Comparison of ENCODE assay signal across 19 cellular contexts in the genomic region with DNA sequence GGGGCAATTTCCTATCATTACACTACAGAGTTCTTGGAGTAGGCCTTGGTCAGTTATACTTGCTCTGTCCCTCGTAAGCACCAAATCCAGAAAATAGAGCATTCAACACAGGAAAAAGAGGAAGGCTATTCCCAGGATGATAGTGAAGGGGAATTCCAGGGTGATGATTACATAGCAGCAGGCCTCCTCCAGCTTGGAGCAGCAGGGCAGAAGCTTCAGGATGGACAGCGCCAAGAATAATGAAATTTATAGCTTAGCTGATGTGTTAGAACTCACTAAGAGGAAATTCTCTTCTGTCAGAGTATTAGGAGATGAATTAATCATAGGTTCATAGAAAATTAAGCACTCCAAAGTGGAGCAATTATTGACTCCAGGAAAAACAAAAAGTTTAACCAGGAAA. TPM values are rescaled to one million over a fixed set of nuclear protein-coding genes. Genes with fewer than 3 reads are reported as not detected.
DNase-seq lines count a peak whose midpoint lies in the region; ATAC-seq, FAIRE-seq and TF ChIP-seq lines count a peak whose summit lies in the region.
"Had no signal": no experiment of that assay in that cellular context is flagged by ENCODE, and none has a peak within 500 bp of the region (broad histone marks: within the 10 kb centered on the region; RNA-seq: fewer than 3 reads in every experiment).

No MANE protein-coding gene starts in this region.

- no peak overlapping the region for H3K56ac ChIP-seq in IMR-90 (ENCODE audit: extremely low read depth, insufficient read depth, low read length)

- no peaks in the 10 kb centered on the region for H4K20me1 ChIP-seq in IMR-90 (ENCODE audit: insufficient read depth, low read length)

- in situ Hi-C loops in IMR-90 (cut with MboI; ENCODE audit: low sequenced_read_pairs), result no loop called here

- no peak overlapping the region for H4K5ac ChIP-seq in IMR-90 (ENCODE audit: low read depth, low read length)

- H3K4me1 ChIP-seq in IMR-90 (ENCODE audit: control insufficient read depth, insufficient read depth, low read length) (no peaks in the 10 kb centered on the region), testis (no peaks in the 10 kb centered on the region), small intestine (ENCODE audit: control insufficient read depth in 2 of 2, insufficient read depth in 1 of 2, low read depth in 1 of 2, low read length in 1 of 2) (no peaks in the 10 kb centered on the region), ascending aorta (no peaks in the 10 kb centered on the region)
- H3K4me1 ChIP-seq: adrenal gland, Caco-2 had no signal

- ATAC-seq in IMR-90 (ENCODE audit: low read depth), result peak; percentile 71
- ATAC-seq: heart left ventricle had no signal

- H3K18ac ChIP-seq in IMR-90 (ENCODE audit: low read depth, low read length), result no peak overlapping the region

- no peaks in the 10 kb centered on the region for H3K36me3 ChIP-seq in IMR-90 (ENCODE audit: control insufficient read depth, insufficient read depth, low read length)
- H3K36me3 ChIP-seq in testis (ENCODE audit: low read depth, missing control alignments), result no peaks in the 10 kb centered on the region
- H3K36me3 ChIP-seq in small intestine (ENCODE audit: control insufficient read depth in 2 of 2, insufficient read depth in 2 of 2, low read length in 2 of 2), result no peaks in the 10 kb centered on the region
- no peaks in the 10 kb centered on the region for H3K36me3 ChIP-seq in ascending aorta
- H3K36me3 ChIP-seq: adrenal gland had no signal

- no peak overlapping the region for H3K23ac ChIP-seq in IMR-90 (ENCODE audit: low read depth, low read length)

- no peak overlapping the region for H2BK120ac ChIP-seq in IMR-90 (ENCODE audit: low read depth, low read length)

- H3K27me3 ChIP-seq in IMR-90 (ENCODE audit: control insufficient read depth, insufficient read depth, low read length) (peaks cover 11% of the 10 kb centered on the region), testis (no peaks in the 10 kb centered on the region), small intestine (ENCODE audit: control insufficient read depth in 2 of 2, insufficient read depth in 2 of 2, low read length in 2 of 2) (no peaks in the 10 kb centered on the region), ascending aorta (no peaks in the 10 kb centered on the region)

- H3K4me3 ChIP-seq in AG09309 (ENCODE audit: control insufficient read depth, low read depth, low read length) (no peak overlapping the region), IMR-90 (ENCODE audit: insufficient read depth, low read depth, low read length) (no peak overlapping the region), cardiac fibroblast (replicated peaks in 1 of 2; ENCODE audit: low read depth in 2 of 2, low read length in 2 of 2) (no peak overlapping the region), testis (no peak overlapping the region), small intestine (ENCODE audit: low read depth in 1 of 2, low read length in 2 of 2) (no peak overlapping the region), ascending aorta (no peak overlapping the region)
- H3K4me3 ChIP-seq: adrenal gland, heart left ventricle had no signal

- no peak overlapping the region for H2AK5ac ChIP-seq in IMR-90 (ENCODE audit: low read depth, low read length)

- H3K27ac ChIP-seq in IMR-90 (ENCODE audit: insufficient read depth, low read length), result no peak overlapping the region
- H3K27ac ChIP-seq in testis, result no peak overlapping the region
- H3K27ac ChIP-seq in small intestine (ENCODE audit: low read depth in 1 of 2, low read length in 1 of 2), result no peak overlapping the region
- no peak overlapping the region for H3K27ac ChIP-seq in ascending aorta
- H3K27ac ChIP-seq: adrenal gland, epithelial cell of prostate had no signal

- H2BK20ac ChIP-seq in IMR-90 (ENCODE audit: low read depth, low read length), result no peak overlapping the region

- H3K79me1 ChIP-seq in IMR-90 (ENCODE audit: low read depth in 1 of 2, low read length in 2 of 2), result no peaks in the 10 kb centered on the region

- TF ChIP-seq CTCF in AG09309 (IDR thresholded peaks at IDR 0.05; ENCODE audit: control insufficient read depth, insufficient read depth, low read depth, low read length, missing control alignments), result no peak
- no peak for TF ChIP-seq CTCF in IMR-90 (conservative IDR thresholded peaks at IDR 0.05; ENCODE audit: low read depth, low read length)
- TF ChIP-seq CTCF in cardiac fibroblast (IDR thresholded peaks at IDR 0.05; ENCODE audit: low read depth, low read length), result no peak
- no peak for TF ChIP-seq CTCF in testis (IDR thresholded peaks at IDR 0.05)
- TF ChIP-seq CTCF in ascending aorta (IDR thresholded peaks at IDR 0.05), result no peak

- DNase-seq in AG09309 (ENCODE audit: low read depth) (peak; percentile 1), IMR-90 (peak; percentile 69), cardiac fibroblast (ENCODE audit: low read depth in 2 of 2) (peak; percentile 55 to 64), lung microvascular endothelial cell (ENCODE audit: low read depth in 2 of 2) (peak; percentile 70 to 75), testis (no peak), small intestine (no peak), ascending aorta (ENCODE audit: low spot score in 2 of 2) (no peak), NCI-H2196 (lab: John Stamatoyannopoulos, UW; ENCODE audit: unreplicated experiment) (no peak)
- DNase-seq: adrenal gland; Caco-2; GDM1; heart left ventricle; NCI-H2081; NCI-H524; SIG-M5; stimulated activated CD4-positive, alpha-beta T cell treated with anti-CD3 and anti-CD28 coated beads, Interleukin-15, amount 100 ng/mL, for 24 hours had no signal

- no peak overlapping the region for H2AFZ ChIP-seq in IMR-90 (replicated peaks; ENCODE audit: low read length, poor library complexity)

- CTCF ChIA-PET in IMR-90 (lab: Yijun Ruan, JAX), result interaction anchor here (1.6 kb wide), 1 partner anchor 42 kb away, joined by 3 read pairs; no protein-coding TSS in a partner anchor

- FAIRE-seq in small intestine (lab: Jason Lieb, UNC), result no peak
- FAIRE-seq: colon, islet of Langerhans had no signal

- H3K9me3 ChIP-seq in IMR-90 (ENCODE audit: control insufficient read depth, insufficient read depth, low read length) (peaks cover 7% of the 10 kb centered on the region), testis (no peaks in the 10 kb centered on the region), small intestine (ENCODE audit: control insufficient read depth, low read depth) (no peaks in the 10 kb centered on the region), ascending aorta (peaks cover 0 to 1% of the 10 kb centered on the region in 2 donors)
- H3K9me3 ChIP-seq: Caco-2 had no signal

- H3K14ac ChIP-seq in IMR-90 (replicated peaks; ENCODE audit: low read depth, low read length), result no peak overlapping the region

- H3K9me1 ChIP-seq in IMR-90 (ENCODE audit: insufficient read depth, low read length), result no peaks in the 10 kb centered on the region

- H3K4ac ChIP-seq in IMR-90 (ENCODE audit: low read depth, low read length), result no peak overlapping the region

- H4K91ac ChIP-seq in IMR-90 (ENCODE audit: insufficient read depth, low read depth, low read length), result no peak overlapping the region

- POLR2A ChIA-PET in IMR-90 (lab: Charles Lee; ENCODE audit: unreplicated experiment), result no interaction called here

- no peak overlapping the region for H3K9ac ChIP-seq in IMR-90 (ENCODE audit: low read depth, low read length)

- H2AK9ac ChIP-seq in IMR-90 (replicated peaks; ENCODE audit: low read depth, low read length, poor library complexity), result no peak overlapping the region

- dilution Hi-C loops in IMR-90 (cut with HindIII; ENCODE audit: low sequenced_read_pairs, unreplicated experiment), result no loop called here

- H2BK5ac ChIP-seq in IMR-90 (ENCODE audit: low read depth, low read length, poor library complexity, severe bottlenecking), result no peak overlapping the region

- TF ChIP-seq POLR2A in IMR-90 (IDR thresholded peaks at IDR 0.05; ENCODE audit: low read depth, low read length) (no peak), testis (IDR thresholded peaks at IDR 0.05) (no peak)

- no peak overlapping the region for H2BK15ac ChIP-seq in IMR-90 (ENCODE audit: low read depth, low read length)

- H3K4me2 ChIP-seq in IMR-90 (ENCODE audit: low read depth, low read length), result no peak overlapping the region

- H4K8ac ChIP-seq in IMR-90 (ENCODE audit: low read depth in 2 of 2, low read length in 2 of 2), result no peak overlapping the region

- TF ChIP-seq RAD21 in IMR-90 (IDR thresholded peaks at IDR 0.05; ENCODE audit: low read length), result no peak

- intact Hi-C loops in IMR-90 (cut with micrococcal nuclease) (no loop called here), testis (cut with DNase I; ENCODE audit: low total_unique reads) (no loop called here), ascending aorta (cut with DNase I) (no loop called here)

- no TSS peak for BruUV-seq in IMR-90 (replicated peaks; lab: Mats Ljungman, UMichigan)

- 100% methylated on average over 1 of the region's 2 CpGs; no CpG with 5 or more reads in 1 of the 2 experiments for WGBS in IMR-90 (ENCODE audit: extremely low coverage in 2 of 2, insufficient read length in 1 of 2), 2 experiments
- WGBS in testis, 2 donors, result 32 to 37% methylated on average over 2 of the region's 2 CpGs
- 62 to 88% (median 84%) methylated on average over 2 of the region's 2 CpGs for WGBS in small intestine, 3 donors

TF ChIP-seq in IMR-90, 13 proteins besides CTCF, POLR2A, EP300 and RAD21 (continues in another document):
- TF ChIP-seq SMC3 (IDR thresholded peaks at IDR 0.05; ENCODE audit: low read depth, low read length), result no peak
- TF ChIP-seq MAZ (IDR thresholded peaks at IDR 0.05; ENCODE audit: borderline replicate concordance, low read depth, low read length), result no peak
- TF ChIP-seq RCOR1 (IDR thresholded peaks at IDR 0.05; ENCODE audit: insufficient replicate concordance, low read length), result no peak
- TF ChIP-seq MXI1 (IDR thresholded peaks at IDR 0.05; ENCODE audit: borderline replicate concordance, low read depth, low read length), result no peak

RNA-seq across cellular contexts. Expression of gene SMAP2, which starts 10.8 kb away (rescaled TPM):
- 30.1 and 33.6 TPM in 2 replicates for total RNA-seq in IMR-90 (2012; rRNA removed)
- 29.1 and 31.0 TPM in 2 replicates for polyA plus RNA-seq in IMR-90 (2012; rRNA removed)
- polyA plus RNA-seq in IMR-90 (2012; cell fraction: cytosol; rRNA removed), result 15.8 and 20.4 TPM in 2 replicates
- polyA plus RNA-seq in IMR-90 (2012; cell fraction: nucleus; rRNA removed; ENCODE audit: low replicate concordance), result 20.5 and 30.1 TPM in 2 replicates
- total RNA-seq in lung microvascular endothelial cell, result 3.1 and 3.4 TPM in 2 replicates
- 10 to 100 TPM; 23.0 to 27.1 TPM for total RNA-seq in testis
- polyA plus RNA-seq in testis (ENCODE audit: insufficient read depth, low read depth, low replicate concordance), result 44.3 TPM
- polyA plus RNA-seq in small intestine, result 10 to 100 TPM; 13.0 to 27.8 (median 27.3) TPM
- total RNA-seq in ascending aorta, result 33.5 TPM

RNA-seq across cellular contexts. Expression of gene COL9A2, which starts 45.6 kb away (rescaled TPM):
- total RNA-seq in IMR-90 (2012; rRNA removed), result 0.56 and 0.90 TPM in 2 replicates
- 1.3 and 1.6 TPM in 2 replicates for polyA plus RNA-seq in IMR-90 (2012; rRNA removed)
- 1.1 and 1.3 TPM in 2 replicates for polyA plus RNA-seq in IMR-90 (2012; cell fraction: cytosol; rRNA removed)
- 6.1 and 8.7 TPM in 2 replicates for polyA plus RNA-seq in IMR-90 (2012; cell fraction: nucleus; rRNA removed; ENCODE audit: low replicate concordance)
- 0.22 and 0.79 TPM in 2 replicates for total RNA-seq in lung microvascular endothelial cell
- total RNA-seq in testis, result 1 to 10 TPM; 5.1 to 7.2 TPM
- polyA plus RNA-seq in testis (ENCODE audit: insufficient read depth, low read depth, low replicate concordance), result 3.5 TPM
- 1 to 10 TPM in 2 of 3 donors, not detected in 1; 2.4 to 4.8 TPM for polyA plus RNA-seq in small intestine
- total RNA-seq in ascending aorta, result 4.5 TPM

Comparison
In these comparisons a context has a peak if more than half of its experiments do, and no peak if none do; other contexts are left out.
1. DNase-seq: peak in AG09309 (single experiment), IMR-90 (single experiment), cardiac fibroblast (2 of 2) and lung microvascular endothelial cell (2 of 2); none in testis (single experiment), small intestine (single experiment), ascending aorta (0 of 2) and NCI-H2196 (single experiment).